In genomic region chr4:107478327-107478946, GRCh38 we compare ENCODE assay signal across 29 cellular contexts.
"Had no signal": no experiment of that assay in that cellular context is flagged by ENCODE, and none has a peak within 500 bp of the region (broad histone marks: within the 10 kb centered on the region; RNA-seq: fewer than 3 reads in every experiment).

No MANE protein-coding gene starts in this region.

- H3K9ac ChIP-seq: neural progenitor cell had no signal

- H3K27me3 Mint-ChIP-seq: stimulated activated memory B cell treated with anti-CD40 and anti-IgM and Interleukin-4, amounts not matched to agents 10 μg/mL and 1 μg/mL and 100 μg/mL, for 72 hours; stimulated activated naive CD8-positive, alpha-beta T cell treated with anti-CD3 and anti-CD28 coated beads, Interleukin-15, amount 100 ng/mL, for 72 hours; type B pancreatic cell had no signal

- H3K27ac ChIP-seq: left lung, lower lobe of right lung, neural progenitor cell, neutrophil, ovary, prostate gland, skin epidermis, tibial nerve, uterus had no signal

- H3K4me3 ChIP-seq: left lung, lower lobe of right lung, neural progenitor cell, ovary, prostate gland, skin epidermis, tibial nerve, uterus had no signal

- ATAC-seq: left colon; left lung; naive thymus-derived CD8-positive, alpha-beta T cell; right cardiac atrium; sciatic nerve; stimulated activated naive CD8-positive, alpha-beta T cell treated with anti-CD3 and anti-CD28 coated beads, Interleukin-15, amount 100 ng/mL, for 72 hours had no signal

- H3K4me3 Mint-ChIP-seq: naive thymus-derived CD8-positive, alpha-beta T cell; nephron; neural progenitor cell; stimulated activated memory B cell treated with anti-CD40 and anti-IgM and Interleukin-4, amounts not matched to agents 10 μg/mL and 1 μg/mL and 100 μg/mL, for 72 hours; stimulated activated naive CD8-positive, alpha-beta T cell treated with anti-CD3 and anti-CD28 coated beads, Interleukin-15, amount 100 ng/mL, for 72 hours; type B pancreatic cell had no signal

- H3K4me1 Mint-ChIP-seq: nephron; neural progenitor cell; stimulated activated memory B cell treated with anti-CD40 and anti-IgM and Interleukin-4, amounts not matched to agents 10 μg/mL and 1 μg/mL and 100 μg/mL, for 72 hours; stimulated activated naive CD8-positive, alpha-beta T cell treated with anti-CD3 and anti-CD28 coated beads, Interleukin-15, amount 100 ng/mL, for 72 hours had no signal

- H3K36me3 Mint-ChIP-seq: neural progenitor cell; stimulated activated memory B cell treated with anti-CD40 and anti-IgM and Interleukin-4, amounts not matched to agents 10 μg/mL and 1 μg/mL and 100 μg/mL, for 72 hours; type B pancreatic cell had no signal

- H3K27me3 ChIP-seq: left lung, neural progenitor cell, neutrophil, ovary, tibial nerve, uterus had no signal

- H3K9me3 ChIP-seq: neutrophil, ovary, prostate gland had no signal

- H3K36me3 ChIP-seq: left lung, lower lobe of right lung, neural progenitor cell, neutrophil, ovary, prostate gland, tibial nerve, uterus had no signal

- H2AFZ ChIP-seq: neural progenitor cell had no signal

- H3K27ac Mint-ChIP-seq: naive thymus-derived CD8-positive, alpha-beta T cell; nephron; neural progenitor cell; stimulated activated memory B cell treated with anti-CD40 and anti-IgM and Interleukin-4, amounts not matched to agents 10 μg/mL and 1 μg/mL and 100 μg/mL, for 72 hours; stimulated activated naive CD8-positive, alpha-beta T cell treated with anti-CD3 and anti-CD28 coated beads, Interleukin-15, amount 100 ng/mL, for 72 hours; type B pancreatic cell had no signal

- H3K4me1 ChIP-seq: left lung, lower lobe of right lung, neural progenitor cell, prostate gland, tibial nerve, uterus had no signal

- DNase-seq: hippocampal formation; kidney; left colon; left lung; lower lobe of right lung; mammary epithelial cell; mesenchymal stem cell; naive thymus-derived CD8-positive, alpha-beta T cell; occipital lobe; ovary; retina; stimulated activated CD4-positive, alpha-beta T cell treated with anti-CD3 and anti-CD28 coated beads, Interleukin-12 subunit alpha, Interleukin-12 subunit beta, amount 100 ng/mL, for 4 hours; stimulated activated CD4-positive, alpha-beta T cell treated with anti-CD3 and anti-CD28 coated beads, Interleukin-15, amount 100 ng/mL, for 24 hours; stimulated activated CD4-positive, alpha-beta T cell treated with anti-CD3 and anti-CD28 coated beads, Interleukin-2, amount 100 ng/mL, for 24 hours; stimulated activated CD4-positive, alpha-beta T cell treated with anti-CD3 and anti-CD28 coated beads, Interleukin-4, amount 100 ng/mL, for 1 hour; stimulated activated naive CD4-positive, alpha-beta T cell treated with Interleukin-2 at 50 U/mL for 16 hours; stimulated activated naive CD8-positive, alpha-beta T cell treated with anti-CD3 and anti-CD28 coated beads, Interleukin-15, amount 100 ng/mL, for 72 hours; substantia nigra; uterus had no signal

- H3K4me2 ChIP-seq: neural progenitor cell had no signal
